9 cellular contexts compared by ENCODE assay signal in the genomic region with DNA sequence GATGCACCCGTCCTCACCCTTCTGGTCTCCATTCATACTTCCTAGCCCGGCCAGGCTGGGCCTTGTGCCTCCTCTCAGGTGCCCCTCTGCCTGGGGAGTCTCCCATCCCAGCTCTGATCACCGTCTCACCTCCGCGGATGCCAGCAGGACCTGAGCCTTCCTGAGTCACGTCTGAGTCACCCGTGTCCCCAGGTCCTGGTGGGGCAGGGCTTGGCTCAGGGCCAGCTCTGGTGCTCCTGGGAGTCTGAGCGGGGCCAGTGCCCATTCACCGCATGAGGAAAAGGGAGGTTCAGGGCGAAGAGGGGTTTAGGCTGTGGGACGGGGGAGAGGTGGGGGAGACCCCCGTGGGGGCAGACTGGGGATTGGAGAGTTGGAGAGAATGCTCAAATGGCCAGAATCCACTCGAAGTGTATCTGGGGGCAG. TPM values are rescaled to one million over a fixed set of nuclear protein-coding genes. Genes with fewer than 3 reads are reported as not detected.
DNase-seq lines count a peak whose midpoint lies in the region; ATAC-seq and TF ChIP-seq lines count a peak whose summit lies in the region.
"Had no signal": no experiment of that assay in that cellular context is flagged by ENCODE, and none has a peak within 500 bp of the region (broad histone marks: within the 10 kb centered on the region; RNA-seq: fewer than 3 reads in every experiment).

No MANE protein-coding gene starts in this region.

- TF ChIP-seq CTCF in AG04450 (IDR thresholded peaks at IDR 0.05; ENCODE audit: low read depth, low read length): no peak
- TF ChIP-seq CTCF in epithelial cell of esophagus (IDR thresholded peaks at IDR 0.05; ENCODE audit: insufficient read depth, low read depth, low read length, missing control alignments): no peak
- no peak for TF ChIP-seq CTCF in nephron (IDR thresholded peaks at IDR 0.05; ENCODE audit: unreplicated experiment in 3 of 3)
- no peak for TF ChIP-seq CTCF in thoracic aorta (IDR thresholded peaks at IDR 0.05)

- POLR2A ChIA-PET in AG04450 (lab: Yijun Ruan, JAX): no interaction called here

- no peaks in the 10 kb centered on the region for H3K9me3 Mint-ChIP-seq in nephron

- H3K4me3 ChIP-seq in AG04450 (ENCODE audit: low read depth, low read length) (peak overlapping the region; percentile 73), epithelial cell of esophagus (ENCODE audit: low read length) (peak overlapping the region; percentile 20), thoracic aorta (peak overlapping the region; percentile 74)

- peaks cover 5% of the 10 kb centered on the region for H3K36me3 Mint-ChIP-seq in nephron (ENCODE audit: low read depth)

- H3K36me3 ChIP-seq in thoracic aorta: peaks cover 7% of the 10 kb centered on the region

- no peak for DNase-seq in AG04450 (ENCODE audit: low read depth, low spot score)
- DNase-seq in HUDEP-2 (lab: John Stamatoyannopoulos, UW; ENCODE audit: unreplicated experiment in 76 of 76): peak in 62 of 76 experiments; percentile 24 to 83 (median 67)
- DNase-seq in activated CD4-positive, alpha-beta T cell treated with anti-CD3 and anti-CD28 coated beads, Interleukin-2, amount 50 U/mL, for 1 hour: peak; percentile 47
- peak; percentile 90 for DNase-seq in epithelial cell of esophagus (ENCODE audit: low read depth)
- DNase-seq in thoracic aorta (ENCODE audit: low spot score): peak; percentile 58

- no peak for TF ChIP-seq POLR2A in GM18505 (IDR thresholded peaks at IDR 0.05; ENCODE audit: borderline replicate concordance, extremely low read depth, insufficient read depth, insufficient read length)

- peaks cover 4 to 17% of the 10 kb centered on the region in 2 donors for H3K4me1 ChIP-seq in thoracic aorta (ENCODE audit: control insufficient read depth in 1 of 2, low read depth in 2 of 2)

- ATAC-seq in thoracic aorta (ENCODE audit: insufficient number of reproducible peaks, low FRiP score, low read depth) (peak; percentile 48), GM21526 (IDR thresholded peaks at IDR 0.05; ENCODE audit: low FRiP score, unreplicated experiment) (no peak), GM18505 (IDR thresholded peaks at IDR 0.05; ENCODE audit: unreplicated experiment) (no peak)

- no peak overlapping the region for H3K27ac Mint-ChIP-seq in nephron

- no peaks in the 10 kb centered on the region; the same call in 1 of the 2 replicates for H3K9me3 ChIP-seq in AG04450 (ENCODE audit: control insufficient read depth, insufficient read depth, low read length)
- H3K9me3 ChIP-seq in thoracic aorta: no peaks in the 10 kb centered on the region

- H3K27me3 ChIP-seq in AG04450 (ENCODE audit: control insufficient read depth, insufficient read depth, low read length) (no peaks in the 10 kb centered on the region), thoracic aorta (replicated peaks; ENCODE audit: insufficient read depth) (no peaks in the 10 kb centered on the region)

- CTCF ChIA-PET in AG04450 (lab: Charles Lee): interaction anchor here (0.7 to 1.9 kb wide), 3 partner anchors 12 to 266 kb away, joined by 3 to 11 read pairs (median 3); no protein-coding TSS in a partner anchor

- H3K27me3 Mint-ChIP-seq in nephron (ENCODE audit: low read depth): peaks cover 21% of the 10 kb centered on the region

- H3K4me3 Mint-ChIP-seq in nephron: peak overlapping the region in 2 of 3 experiments; percentile 30 to 66

- peaks cover 9% of the 10 kb centered on the region for H3K4me1 Mint-ChIP-seq in nephron

- no peak overlapping the region for H3K27ac ChIP-seq in AG04450 (ENCODE audit: low read depth, low read length)
- peak overlapping the region; percentile 50 to 61 for H3K27ac ChIP-seq in thoracic aorta

RNA-seq across cellular contexts. Expression of gene ATP8B3, which starts 0.6 kb away (rescaled TPM):
- 2.7 and 2.8 TPM in 2 replicates for polyA plus RNA-seq in AG04450 (2011; rRNA removed)
- polyA minus RNA-seq in AG04450 (2011; rRNA and poly(A)+ RNA removed): 1.9 and 3.4 TPM in 2 replicates
- total RNA-seq in thoracic aorta: 1 to 10 TPM in 1 of 2 donors, under 1 TPM in 1; 0.21 to 1.4 TPM

RNA-seq across cellular contexts. Expression of gene REXO1, which starts 36.8 kb away (rescaled TPM):
- polyA plus RNA-seq in AG04450 (2011; rRNA removed): 5.4 and 8.4 TPM in 2 replicates
- polyA minus RNA-seq in AG04450 (2011; rRNA and poly(A)+ RNA removed): 7.1 and 9.0 TPM in 2 replicates
- total RNA-seq in thoracic aorta: 10 to 100 TPM; 18.2 to 24.5 TPM

RNA-seq across cellular contexts. Expression of gene KLF16, which starts 51.9 kb away (rescaled TPM):
- 3.4 and 4.4 TPM in 2 replicates for polyA plus RNA-seq in AG04450 (2011; rRNA removed)
- 2.7 and 3.0 TPM in 2 replicates for polyA minus RNA-seq in AG04450 (2011; rRNA and poly(A)+ RNA removed)
- 10 to 100 TPM in 1 of 2 donors, 1 to 10 TPM in 1; 7.7 to 11.0 TPM for total RNA-seq in thoracic aorta

RNA-seq across cellular contexts. Expression of gene ONECUT3, which starts 58.2 kb away (rescaled TPM):
- not detected in 2 replicates for polyA plus RNA-seq in AG04450 (2011; rRNA removed)
- not detected in 2 replicates for polyA minus RNA-seq in AG04450 (2011; rRNA and poly(A)+ RNA removed)
- total RNA-seq in thoracic aorta: under 1 TPM in 1 of 2 donors, not detected in 1; 0.42 TPM
- total RNA-seq: myocyte had no signal

Comparison
In these comparisons a context has a peak if more than half of its experiments do, and no peak if none do; other contexts are left out.
1. H3K4me3 ChIP-seq: peak in every context shown above with its lines; median percentile 74 in thoracic aorta; 73 in AG04450; 20 in epithelial cell of esophagus.